In the genomic region with DNA sequence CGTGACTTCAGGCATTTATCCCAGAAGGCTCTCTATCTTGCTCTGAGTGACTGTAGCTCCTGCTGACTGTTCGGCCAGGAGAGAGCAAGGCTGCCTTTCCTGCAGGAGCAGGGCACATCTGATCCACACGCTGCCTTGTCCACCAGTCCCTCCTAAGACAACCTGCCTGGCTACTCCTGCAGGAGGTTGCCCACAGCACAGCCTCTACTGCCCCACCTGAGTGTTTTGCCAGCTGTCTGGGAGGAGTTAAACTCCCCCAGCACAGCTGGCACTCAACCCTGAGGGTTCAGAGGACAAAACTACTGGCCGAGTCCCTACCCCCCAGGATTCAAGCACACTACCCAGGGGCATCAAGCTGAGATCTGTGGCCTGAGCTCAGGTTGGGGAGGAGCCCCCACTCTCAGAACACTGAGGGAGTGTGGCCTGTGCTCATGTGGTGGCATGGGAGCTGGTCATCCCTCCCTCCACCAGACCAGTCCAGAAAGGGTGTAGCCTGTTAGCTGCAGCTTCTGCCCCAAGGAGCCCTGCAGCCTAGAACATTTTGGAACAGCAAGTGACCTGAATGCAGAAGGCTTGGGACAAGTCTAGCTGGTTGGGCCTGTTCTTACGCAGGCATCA, we compare ENCODE assay signal across 20 cellular contexts.
"Had no signal": no experiment of that assay in that cellular context is flagged by ENCODE, and none has a peak within 500 bp of the region (broad histone marks: within the 10 kb centered on the region; RNA-seq: fewer than 3 reads in every experiment).

No MANE protein-coding gene starts in this region.

- H3K36me3 ChIP-seq: ascending aorta, esophagus muscularis mucosa, gastroesophageal sphincter, heart left ventricle, left ventricle myocardium inferior, ovary, right lobe of liver, thyroid gland, uterus had no signal

- H3K27me3 ChIP-seq: ascending aorta, esophagus muscularis mucosa, gastroesophageal sphincter, heart left ventricle, ovary, right lobe of liver, thyroid gland, uterus had no signal

- H3K4me1 ChIP-seq: ascending aorta, esophagus muscularis mucosa, gastroesophageal sphincter, heart left ventricle, left ventricle myocardium inferior, right lobe of liver, thyroid gland, uterus had no signal

- DNase-seq: activated CD4-positive, alpha-beta T cell treated with anti-CD3 and anti-CD28 coated beads, Interleukin-2, amount 10 ng/mL, durations not matched to agents 7 days and 5 days; activated CD8-positive, alpha-beta memory T cell treated with anti-CD3 and anti-CD28 coated beads, Interleukin-2, amount 50 U/mL, for 4 hours; activated naive CD4-positive, alpha-beta T cell treated with anti-CD3 and anti-CD28 coated beads for 36 hours; activated T-cell treated with anti-CD3 and anti-CD28 coated beads, Interleukin-2, amount 50 U/mL, for 4 hours; effector CD4-positive, alpha-beta T cell; heart left ventricle; immature natural killer cell; kidney glomerular epithelial cell; left ventricle myocardium inferior; ovary; right lobe of liver; small intestine; stimulated activated CD4-positive, alpha-beta T cell treated with anti-CD3 and anti-CD28 coated beads, Interleukin-4, amount 100 ng/mL, for 1 hour; T1000; thyroid gland; uterus had no signal

- ATAC-seq: activated CD4-positive, CD25-positive, alpha-beta regulatory T cell treated with anti-CD3 and anti-CD28 coated beads, Interleukin-2, amount 50 U/mL, for 24 hours; gastroesophageal sphincter had no signal

- H3K9me3 ChIP-seq: ascending aorta, gastroesophageal sphincter, ovary, right lobe of liver, thyroid gland, uterus had no signal

- H3K27ac ChIP-seq: ascending aorta, esophagus muscularis mucosa, gastroesophageal sphincter, heart left ventricle, left ventricle myocardium inferior, ovary, right lobe of liver, thyroid gland, uterus had no signal

- H3K4me3 ChIP-seq: ascending aorta, esophagus muscularis mucosa, gastroesophageal sphincter, heart left ventricle, left ventricle myocardium inferior, ovary, right lobe of liver, thyroid gland, uterus had no signal
